In the genomic region with DNA sequence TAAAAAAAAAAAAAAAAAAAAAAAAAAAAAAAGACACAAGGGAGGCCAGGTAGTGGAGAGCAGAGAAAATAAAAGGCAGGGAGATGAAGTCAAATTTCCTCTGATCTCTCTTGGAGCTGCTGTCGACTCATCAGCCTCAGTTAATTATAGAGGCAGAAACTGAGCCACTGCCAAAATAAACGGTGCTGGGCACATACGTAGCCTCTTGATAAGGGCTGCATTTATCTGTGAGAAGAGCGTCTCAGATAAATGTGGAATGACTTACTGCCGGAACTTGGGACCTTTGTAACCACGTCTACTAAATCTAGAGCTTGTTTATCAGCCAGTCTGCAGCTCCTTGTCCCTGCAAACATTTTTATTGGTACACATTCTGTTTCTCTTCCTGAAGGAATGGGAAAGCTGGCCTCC, we compare ENCODE assay signal across 11 cellular contexts.
DNase-seq lines count a peak whose midpoint lies in the region; ATAC-seq and TF ChIP-seq lines count a peak whose summit lies in the region.
"Had no signal": no experiment of that assay in that cellular context is flagged by ENCODE, and none has a peak within 500 bp of the region (broad histone marks: within the 10 kb centered on the region; RNA-seq: fewer than 3 reads in every experiment).

No MANE protein-coding gene starts in this region.

- in situ Hi-C loops in astrocyte of the spinal cord (cut with HindIII; ENCODE audit: low sequenced_read_pairs) = no loop called here

- H3K36me3 Mint-ChIP-seq in effector memory CD8-positive, alpha-beta T cell (ENCODE audit: insufficient read depth) = no peaks in the 10 kb centered on the region
- H3K36me3 Mint-ChIP-seq: stimulated activated effector memory CD8-positive, alpha-beta T cell treated with anti-CD3 and anti-CD28 coated beads, Interleukin-12 subunit alpha, Interleukin-12 subunit beta, amount 100 ng/mL, for 72 hours had no signal

- no peaks in the 10 kb centered on the region for H3K4me1 Mint-ChIP-seq in effector memory CD8-positive, alpha-beta T cell (ENCODE audit: low read depth in 2 of 2)
- H3K4me1 Mint-ChIP-seq: stimulated activated effector memory CD8-positive, alpha-beta T cell treated with anti-CD3 and anti-CD28 coated beads, Interleukin-12 subunit alpha, Interleukin-12 subunit beta, amount 100 ng/mL, for 72 hours had no signal

- intact Hi-C loops in Right ventricle myocardium inferior (cut with DNase I) = loop anchor here (5.0 kb wide), 1 partner anchor 162 kb away; a partner anchor contains a TSS
- intact Hi-C loops in cardiac septum (cut with DNase I) = loop anchor here (2.0 to 5.0 kb wide), 3 partner anchors 42 to 161 kb away; no protein-coding TSS in a partner anchor

- H3K4me3 ChIP-seq in astrocyte of the spinal cord (ENCODE audit: low read depth, low read length) = no peak overlapping the region
- H3K4me3 ChIP-seq: breast epithelium had no signal

- TF ChIP-seq CTCF in astrocyte of the spinal cord (IDR thresholded peaks at IDR 0.05; ENCODE audit: low read depth, low read length) = no peak

- no peak overlapping the region for H3K4me3 Mint-ChIP-seq in effector memory CD8-positive, alpha-beta T cell
- H3K4me3 Mint-ChIP-seq: stimulated activated effector memory CD8-positive, alpha-beta T cell treated with anti-CD3 and anti-CD28 coated beads, Interleukin-12 subunit alpha, Interleukin-12 subunit beta, amount 100 ng/mL, for 72 hours had no signal

- H3K27me3 Mint-ChIP-seq in effector memory CD8-positive, alpha-beta T cell = peaks cover 0 to 15% of the 10 kb centered on the region in 2 donors

- H3K27ac Mint-ChIP-seq in effector memory CD8-positive, alpha-beta T cell = no peak overlapping the region
- H3K27ac Mint-ChIP-seq: stimulated activated effector memory CD8-positive, alpha-beta T cell treated with anti-CD3 and anti-CD28 coated beads, Interleukin-12 subunit alpha, Interleukin-12 subunit beta, amount 100 ng/mL, for 72 hours had no signal

- H3K9me3 Mint-ChIP-seq in effector memory CD8-positive, alpha-beta T cell = no peaks in the 10 kb centered on the region
- H3K9me3 Mint-ChIP-seq: stimulated activated effector memory CD8-positive, alpha-beta T cell treated with anti-CD3 and anti-CD28 coated beads, Interleukin-12 subunit alpha, Interleukin-12 subunit beta, amount 100 ng/mL, for 72 hours had no signal

- DNase-seq in Right ventricle myocardium inferior (ENCODE audit: missing footprints) (no peak), cardiac septum (ENCODE audit: low spot score) (no peak), astrocyte of the spinal cord (ENCODE audit: low read depth, low spot score) (peak; percentile 19), kidney tubule cell (ENCODE audit: low spot score) (peak; percentile 81), NAMALWA (ENCODE audit: low spot score) (no peak)
- DNase-seq in stimulated activated CD8-positive, alpha-beta memory T cell treated with anti-CD3 and anti-CD28 coated beads, Interleukin-4, amount 100 ng/mL, for 48 hours = no peak
- no peak for DNase-seq in effector memory CD8-positive, alpha-beta T cell

- peak; percentile 87 for ATAC-seq in Right ventricle myocardium inferior
- no peak for ATAC-seq in effector memory CD8-positive, alpha-beta T cell (replicated peaks)
- no peak for ATAC-seq in HG02678 (IDR thresholded peaks at IDR 0.05; ENCODE audit: unreplicated experiment)
- ATAC-seq: sciatic nerve had no signal

Comparison
In these comparisons a context has a peak if more than half of its experiments do, and no peak if none do; other contexts are left out.
1. DNase-seq: peak in astrocyte of the spinal cord (single experiment) and kidney tubule cell (single experiment); none in Right ventricle myocardium inferior (single experiment), cardiac septum (single experiment), stimulated activated CD8-positive, alpha-beta memory T cell treated with anti-CD3 and anti-CD28 coated beads, Interleukin-4, amount 100 ng/mL, for 48 hours (single experiment), effector memory CD8-positive, alpha-beta T cell (0 of 3) and NAMALWA (single experiment).